Comparison of ENCODE assay signal across 11 cellular contexts in genomic region chr2:168212167-168212566, GRCh38. TPM values are rescaled to one million over a fixed set of nuclear protein-coding genes. Genes with fewer than 3 reads are reported as not detected.
DNase-seq lines count a peak whose midpoint lies in the region; ATAC-seq, FAIRE-seq and TF ChIP-seq lines count a peak whose summit lies in the region.
"Had no signal": no experiment of that assay in that cellular context is flagged by ENCODE, and none has a peak within 500 bp of the region (broad histone marks: within the 10 kb centered on the region; RNA-seq: fewer than 3 reads in every experiment).

No MANE protein-coding gene starts in this region.

- ATAC-seq in HCT116 (no peak), foreskin keratinocyte (no peak)
- ATAC-seq in activated naive CD4-positive, alpha-beta T cell treated with anti-CD3 and anti-CD28 coated beads, Interleukin-2, amount 50 U/mL, for 72 hours: peak; percentile 1 to 23

- H3K4me3 Mint-ChIP-seq in CD14-positive monocyte: no peak overlapping the region

- H3K4me3 ChIP-seq in HCT116 (replicated peaks in 1 of 2; ENCODE audit: low read depth in 1 of 2, low read length in 2 of 2) (no peak overlapping the region), mucosa of rectum (ENCODE audit: low read length in 2 of 2) (no peak overlapping the region)

- H3K4me2 ChIP-seq in HCT116 (ENCODE audit: low read length): peak overlapping the region; percentile 64

- H3K4me1 ChIP-seq in HCT116 (ENCODE audit: control insufficient read depth in 1 of 2, insufficient read depth in 2 of 2, low read length in 2 of 2) (peaks cover 87 to 100% of the 10 kb centered on the region in 2 experiments), mucosa of rectum (ENCODE audit: control insufficient read depth in 2 of 2, insufficient read depth in 2 of 2, low read length in 2 of 2) (peaks cover 16 to 36% of the 10 kb centered on the region in 2 donors), foreskin keratinocyte (peaks cover 27% of the 10 kb centered on the region)

- H3K9me3 Mint-ChIP-seq in CD14-positive monocyte: peaks cover 0 to 2% (median 0%) of the 10 kb centered on the region in 7 donors
- H3K9me3 Mint-ChIP-seq in activated naive CD4-positive, alpha-beta T cell treated with anti-CD3 and anti-CD28 coated beads, Interleukin-2, amount 50 U/mL, for 72 hours: peaks cover 0 to 5% of the 10 kb centered on the region in 2 donors

- peaks cover 7 to 11% of the 10 kb centered on the region in 2 donors for H3K36me3 Mint-ChIP-seq in CD14-positive monocyte
- peaks cover 0 to 22% of the 10 kb centered on the region in 2 donors for H3K36me3 Mint-ChIP-seq in activated naive CD4-positive, alpha-beta T cell treated with anti-CD3 and anti-CD28 coated beads, Interleukin-2, amount 50 U/mL, for 72 hours

- RAD21 ChIA-PET in HCT116 (lab: Charles Lee; ENCODE audit: low non-redundant PET in 1 of 2, low total read pairs in 2 of 2, uncharacterized antibody in 2 of 2, unreplicated experiment in 2 of 2): no interaction called here

- TF ChIP-seq POLR2A in HCT116 (IDR thresholded peaks at IDR 0.05; ENCODE audit: borderline replicate concordance, extremely low read depth, insufficient read depth, insufficient read length): no peak

- no peak overlapping the region for H2AFZ ChIP-seq in HCT116 (ENCODE audit: low read depth, low read length, poor library complexity, severe bottlenecking)

- intact Hi-C loops in CD14-positive monocyte (cut with micrococcal nuclease) (no loop called here), HCT116 (cut with micrococcal nuclease) (loop anchor here (2.0 kb wide), 1 partner anchor 35 kb away; the partner anchor contains the start of gene STK39)

- H3K27ac ChIP-seq in HCT116 (ENCODE audit: low read depth, low read length): peak overlapping the region; percentile 99
- H3K27ac ChIP-seq in mucosa of rectum (ENCODE audit: low read depth in 2 of 2, low read length in 2 of 2): peak overlapping the region; percentile 41 to 70
- H3K27ac ChIP-seq in foreskin keratinocyte: no peak overlapping the region

- H3K9me2 ChIP-seq in HCT116 (ENCODE audit: insufficient read depth): no peaks in the 10 kb centered on the region

- no peaks in the 10 kb centered on the region for H3K27me3 ChIP-seq in HCT116 (ENCODE audit: insufficient read depth, low read length)
- H3K27me3 ChIP-seq in mucosa of rectum (ENCODE audit: control insufficient read depth in 2 of 2, insufficient read depth in 2 of 2, low read length in 2 of 2): no peaks in the 10 kb centered on the region
- no peaks in the 10 kb centered on the region for H3K27me3 ChIP-seq in foreskin keratinocyte

- FAIRE-seq in urothelium cell line (lab: Jason Lieb, UNC): no peak

- H3K27me3 Mint-ChIP-seq in CD14-positive monocyte (ENCODE audit: low read depth in 3 of 3): no peaks in the 10 kb centered on the region

- no peaks in the 10 kb centered on the region for H4K20me1 ChIP-seq in HCT116 (ENCODE audit: insufficient read depth)

- H3K36me3 ChIP-seq in HCT116 (ENCODE audit: control insufficient read depth in 1 of 2, insufficient read depth in 2 of 2, low read length in 2 of 2): peaks cover 0 to 4% of the 10 kb centered on the region in 2 experiments; a peak in 1 of 4 replicates
- H3K36me3 ChIP-seq in mucosa of rectum (ENCODE audit: control insufficient read depth in 2 of 2, insufficient read depth in 2 of 2, low read length in 2 of 2): peaks cover 0 to 2% of the 10 kb centered on the region in 2 donors

- DNase-seq in CD14-positive monocyte (ENCODE audit: low spot score) (no peak), HCT116 (ENCODE audit: low read depth, low spot score) (no peak), urothelium cell line (ENCODE audit: low spot score) (no peak), foreskin keratinocyte (no peak), activated gamma-delta T cell treated with Interleukin-2 at 50 U/mL for 16 hours (no peak), cerebellar nuclear complex (lab: John Stamatoyannopoulos, UW) (no peak)
- no peak for DNase-seq in activated naive CD4-positive, alpha-beta T cell treated with anti-CD3 and anti-CD28 coated beads, Interleukin-2, amount 50 U/mL, for 72 hours (ENCODE audit: low spot score in 2 of 2)
- DNase-seq: effector CD4-positive, alpha-beta T cell; NCI-H146; nucleus accumbens had no signal

- H3K9ac ChIP-seq in HCT116 (ENCODE audit: low read length): peak overlapping the region; percentile 69
- peak overlapping the region in 1 of 2 donors; percentile 30 for H3K9ac ChIP-seq in mucosa of rectum (ENCODE audit: low read depth in 1 of 2, low read length in 2 of 2)

- H3K9me3 ChIP-seq in HCT116 (ENCODE audit: control insufficient read depth in 1 of 2, insufficient read depth in 1 of 2, low read depth in 1 of 2, low read length in 2 of 2) (no peaks in the 10 kb centered on the region), mucosa of rectum (ENCODE audit: control insufficient read depth in 2 of 2, low read length in 2 of 2) (no peaks in the 10 kb centered on the region)

- H3K4me1 Mint-ChIP-seq in CD14-positive monocyte: peaks cover 47% of the 10 kb centered on the region

- H3K79me2 ChIP-seq in HCT116 (ENCODE audit: insufficient read depth, low read length): peaks cover 89% of the 10 kb centered on the region

- POLR2A ChIA-PET in HCT116 (lab: Charles Lee): interaction anchor here (1.0 to 2.9 kb wide), 7 partner anchors 11 to 28 kb away, joined by 3 to 17 read pairs (median 6); no protein-coding TSS in a partner anchor

- TF ChIP-seq CTCF in CD14-positive monocyte (IDR thresholded peaks at IDR 0.05): no peak
- no peak for TF ChIP-seq CTCF in HCT116 (IDR thresholded peaks at IDR 0.05 in 2 of 3, conservative IDR thresholded peaks at IDR 0.05 in 1 of 3; ENCODE audit: borderline replicate concordance in 1 of 3, insufficient read depth in 1 of 3, low read depth in 2 of 3, low read length in 2 of 3)
- no peak for TF ChIP-seq CTCF in foreskin keratinocyte (conservative IDR thresholded peaks at IDR 0.05)

- CTCF ChIA-PET in HCT116 (lab: Charles Lee): no interaction called here

- peak overlapping the region in 5 of 7 donors; percentile 57 to 93 (median 82) for H3K27ac Mint-ChIP-seq in CD14-positive monocyte
- H3K27ac Mint-ChIP-seq in activated naive CD4-positive, alpha-beta T cell treated with anti-CD3 and anti-CD28 coated beads, Interleukin-2, amount 50 U/mL, for 72 hours: peak overlapping the region; percentile 90 to 99

- no peak for TF ChIP-seq RAD21 in HCT116 (IDR thresholded peaks at IDR 0.05; ENCODE audit: low read depth)

- BruUV-seq in HCT116 (replicated peaks; lab: Mats Ljungman, UMichigan): no TSS peak

TF ChIP-seq in HCT116, 20 proteins besides CTCF, POLR2A, EP300 and RAD21:
- TF ChIP-seq SP1 (IDR thresholded peaks at IDR 0.05; ENCODE audit: low read depth) (no peak), POLR2AphosphoS5 (IDR thresholded peaks at IDR 0.05; ENCODE audit: low read depth, low read length) (peak; percentile 29), EZH2phosphoT487 (IDR thresholded peaks at IDR 0.05; ENCODE audit: borderline replicate concordance) (no peak), MAX (IDR thresholded peaks at IDR 0.05) (no peak), REST (IDR thresholded peaks at IDR 0.05; ENCODE audit: low read depth) (no peak), ATF3 (IDR thresholded peaks at IDR 0.05) (no peak)

RNA-seq across cellular contexts. Expression of gene STK39, which starts 35.2 kb away (rescaled TPM):
- polyA plus RNA-seq in CD14-positive monocyte (1 to 10 TPM; 1.2 to 2.6 TPM), foreskin keratinocyte (18.0 and 19.4 TPM in 2 replicates)
- total RNA-seq in HCT116 (2021; ENCODE audit: unreplicated experiment) (118 TPM), foreskin keratinocyte (28.8 and 29.7 TPM in 2 replicates)
- 62.6 and 81.7 TPM in 2 replicates for polyA plus RNA-seq in HCT116 (2012)
- total RNA-seq in activated naive CD4-positive, alpha-beta T cell treated with anti-CD3 and anti-CD28 coated beads, Interleukin-2, amount 50 U/mL, for 72 hours: 10 to 100 TPM; 21.8 to 43.1 TPM

Comparison
In these comparisons a context has a peak if more than half of its experiments do, and no peak if none do; other contexts are left out.
1. ATAC-seq: peak in activated naive CD4-positive, alpha-beta T cell treated with anti-CD3 and anti-CD28 coated beads, Interleukin-2, amount 50 U/mL, for 72 hours (2 of 2); none in HCT116 (single experiment) and foreskin keratinocyte (single experiment).